16 cellular contexts compared by ENCODE assay signal in genomic region chr2:232340171-232340935, GRCh38. TPM values are rescaled to one million over a fixed set of nuclear protein-coding genes. Genes with fewer than 3 reads are reported as not detected.
"Had no signal": no experiment of that assay in that cellular context is flagged by ENCODE, and none has a peak within 500 bp of the region (broad histone marks: within the 10 kb centered on the region; RNA-seq: fewer than 3 reads in every experiment).

No MANE protein-coding gene starts in this region.

- H3K27ac ChIP-seq: cardiac muscle cell, esophagus muscularis mucosa, ovary, skin epidermis, tibial artery, vagina had no signal

- H3K27ac Mint-ChIP-seq: activated B cell treated with CpG ODN at 0.5 μM for 24 hours; activated CD4-positive, alpha-beta memory T cell treated with anti-CD3 and anti-CD28 coated beads for 36 hours; memory B cell; nephron; T-helper 1 cell treated with Interleukin-12 subunit alpha and Interleukin-12 subunit beta and Interleukin-4 antibody, amounts not matched to agents 30 μg/mL and 1 μg/mL, for 36 hours had no signal

- FAIRE-seq: colon had no signal

- H3K4me3 Mint-ChIP-seq: activated B cell treated with CpG ODN at 0.5 μM for 24 hours; activated CD4-positive, alpha-beta memory T cell treated with anti-CD3 and anti-CD28 coated beads for 36 hours; activated T-helper 17 cell treated with anti-CD3 and anti-CD28 coated beads, Interleukin-2, amount 50 U/mL, for 72 hours; immature natural killer cell; memory B cell; nephron; T-helper 1 cell treated with Interleukin-12 subunit alpha and Interleukin-12 subunit beta and Interleukin-4 antibody, amounts not matched to agents 30 μg/mL and 1 μg/mL, for 36 hours had no signal

- H3K9me3 ChIP-seq: ovary, vagina had no signal

- H3K27me3 ChIP-seq: cardiac muscle cell, esophagus muscularis mucosa, ovary, tibial artery, vagina had no signal

- H3K36me3 ChIP-seq: cardiac muscle cell, ovary had no signal

- H3K9me3 Mint-ChIP-seq: activated B cell treated with CpG ODN at 0.5 μM for 24 hours; activated CD4-positive, alpha-beta memory T cell treated with anti-CD3 and anti-CD28 coated beads for 36 hours; activated T-helper 17 cell treated with anti-CD3 and anti-CD28 coated beads, Interleukin-2, amount 50 U/mL, for 72 hours; immature natural killer cell; memory B cell; nephron; T-helper 1 cell treated with Interleukin-12 subunit alpha and Interleukin-12 subunit beta and Interleukin-4 antibody, amounts not matched to agents 30 μg/mL and 1 μg/mL, for 36 hours had no signal

- H3K4me3 ChIP-seq: cardiac muscle cell, esophagus muscularis mucosa, ovary, skin epidermis, tibial artery, vagina had no signal

- H3K36me3 Mint-ChIP-seq: activated CD4-positive, alpha-beta memory T cell treated with anti-CD3 and anti-CD28 coated beads for 36 hours; immature natural killer cell had no signal

- H3K4me1 Mint-ChIP-seq: activated B cell treated with CpG ODN at 0.5 μM for 24 hours, immature natural killer cell, memory B cell, nephron had no signal

- H3K27me3 Mint-ChIP-seq: activated B cell treated with CpG ODN at 0.5 μM for 24 hours; activated CD4-positive, alpha-beta memory T cell treated with anti-CD3 and anti-CD28 coated beads for 36 hours; activated T-helper 17 cell treated with anti-CD3 and anti-CD28 coated beads, Interleukin-2, amount 50 U/mL, for 72 hours; memory B cell had no signal

- H3K4me1 ChIP-seq: esophagus muscularis mucosa, tibial artery, vagina had no signal

- DNase-seq: activated B cell treated with CpG ODN at 0.5 μM for 24 hours; activated CD4-positive, alpha-beta memory T cell treated with anti-CD3 and anti-CD28 coated beads for 36 hours; immature natural killer cell had no signal

- ATAC-seq: activated T-helper 17 cell treated with anti-CD3 and anti-CD28 coated beads, Interleukin-2, amount 50 U/mL, for 72 hours had no signal

RNA-seq across cellular contexts. Expression of gene ALPP, which starts 38.2 kb away (rescaled TPM):
- total RNA-seq: activated CD4-positive, alpha-beta memory T cell treated with anti-CD3 and anti-CD28 coated beads for 36 hours; cardiac muscle cell; fibroblast of villous mesenchyme; mucosa of gallbladder; vagina had no signal
- polyA plus RNA-seq: cardiac muscle cell, immature natural killer cell, ovary had no signal
